18 cellular contexts compared by ENCODE assay signal in the genomic region with DNA sequence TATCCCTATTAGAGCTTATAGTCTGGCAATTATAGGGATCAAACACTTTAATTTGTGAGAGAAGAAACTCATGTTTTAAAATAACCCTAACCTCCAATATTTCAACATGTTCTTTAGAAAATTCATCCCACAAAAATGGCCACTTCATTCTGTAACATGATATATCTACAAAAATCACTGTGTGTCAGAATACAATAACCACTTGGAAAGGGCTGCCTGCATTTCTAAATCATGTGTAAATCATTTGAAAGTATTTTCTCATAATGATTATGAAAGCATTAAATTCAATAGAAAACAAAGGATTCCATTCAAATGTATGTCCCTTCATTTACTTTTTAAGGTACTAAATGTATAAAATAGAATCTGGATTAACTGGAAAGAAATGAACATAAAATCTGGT.
DNase-seq lines count a peak whose midpoint lies in the region; ATAC-seq and TF ChIP-seq lines count a peak whose summit lies in the region.
"Had no signal": no experiment of that assay in that cellular context is flagged by ENCODE, and none has a peak within 500 bp of the region (broad histone marks: within the 10 kb centered on the region; RNA-seq: fewer than 3 reads in every experiment).

No MANE protein-coding gene starts in this region.

- intact Hi-C loops in dorsolateral prefrontal cortex (cut with DNase I) = no loop called here

- no peaks in the 10 kb centered on the region for H3K9me3 Mint-ChIP-seq in HFFc6
- H3K9me3 Mint-ChIP-seq in mesothelial cell of epicardium = no peaks in the 10 kb centered on the region
- H3K9me3 Mint-ChIP-seq: immature natural killer cell; natural killer cell treated with Interleukin-12 subunit alpha and Interleukin-12 subunit beta and Interleukin-15 and Interleukin-18, amount 100 ng/mL, for 72 hours had no signal

- no peak for ATAC-seq in GM21825 (IDR thresholded peaks at IDR 0.05; ENCODE audit: unreplicated experiment)
- ATAC-seq: heart left ventricle; natural killer cell treated with Interleukin-12 subunit alpha and Interleukin-12 subunit beta and Interleukin-15 and Interleukin-18, amount 100 ng/mL, for 72 hours had no signal

- in situ Hi-C loops in astrocyte of the spinal cord (cut with HindIII; ENCODE audit: low sequenced_read_pairs) = no loop called here

- no peak overlapping the region for H3K27ac ChIP-seq in dorsolateral prefrontal cortex
- no peak overlapping the region for H3K27ac ChIP-seq in RWPE1
- H3K27ac ChIP-seq: heart left ventricle, prostate gland, SJSA1, thoracic aorta had no signal

- DNase-seq in AG09319 (ENCODE audit: extremely low read depth, low read depth) = peak; percentile 36
- peak; percentile 55 for DNase-seq in HFFc6
- DNase-seq in astrocyte of the spinal cord (ENCODE audit: low read depth, low spot score) = peak; percentile 62
- DNase-seq in foreskin melanocyte = peak; percentile 68
- DNase-seq in mesothelial cell of epicardium (ENCODE audit: low spot score in 2 of 2, unreplicated experiment in 2 of 2) = no peak
- no peak for DNase-seq in dorsolateral prefrontal cortex
- no peak for DNase-seq in RWPE1 (ENCODE audit: low spot score)
- DNase-seq: activated CD4-positive, CD25-positive, alpha-beta regulatory T cell treated with anti-CD3 and anti-CD28 coated beads, Interleukin-2, amount 50 U/mL, for 72 hours; H7; heart left ventricle; immature natural killer cell; NCI-H1436 treated with DMSO at 0.1 percent for 48 hours; NCI-H446 had no signal

- CTCF ChIA-PET in RWPE1 (lab: Yijun Ruan, JAX) = no interaction called here

- TF ChIP-seq CTCF in AG09319 (IDR thresholded peaks at IDR 0.05; ENCODE audit: low read depth, low read length) (no peak), HFFc6 (IDR thresholded peaks at IDR 0.05) (no peak), astrocyte of the spinal cord (IDR thresholded peaks at IDR 0.05; ENCODE audit: low read depth, low read length) (no peak), mesothelial cell of epicardium (IDR thresholded peaks at IDR 0.05; ENCODE audit: unreplicated experiment) (no peak), dorsolateral prefrontal cortex (IDR thresholded peaks at IDR 0.05 in 54 of 56, conservative IDR thresholded peaks at IDR 0.05 in 2 of 56; ENCODE audit: low read depth in 1 of 56, partially characterized antibody in 56 of 56) (no peak), RWPE1 (conservative IDR thresholded peaks at IDR 0.05; ENCODE audit: low read depth) (no peak)

- H3K4me3 Mint-ChIP-seq in HFFc6 = no peak overlapping the region; the same call in 1 of the 2 replicates
- no peak overlapping the region for H3K4me3 Mint-ChIP-seq in mesothelial cell of epicardium
- H3K4me3 Mint-ChIP-seq: immature natural killer cell; natural killer cell treated with Interleukin-12 subunit alpha and Interleukin-12 subunit beta and Interleukin-15 and Interleukin-18, amount 100 ng/mL, for 72 hours had no signal

- no peaks in the 10 kb centered on the region; the same call in 1 of the 2 replicates for H3K27me3 Mint-ChIP-seq in HFFc6 (ENCODE audit: insufficient read depth)
- H3K27me3 Mint-ChIP-seq in mesothelial cell of epicardium (ENCODE audit: low read depth) = no peaks in the 10 kb centered on the region

- H3K27ac Mint-ChIP-seq in HFFc6 = peak overlapping the region; percentile 80
- no peak overlapping the region for H3K27ac Mint-ChIP-seq in mesothelial cell of epicardium
- H3K27ac Mint-ChIP-seq: immature natural killer cell; natural killer cell treated with Interleukin-12 subunit alpha and Interleukin-12 subunit beta and Interleukin-15 and Interleukin-18, amount 100 ng/mL, for 72 hours had no signal

- H3K4me3 ChIP-seq in astrocyte of the spinal cord (ENCODE audit: low read depth, low read length) (no peak overlapping the region), dorsolateral prefrontal cortex (no peak overlapping the region)
- H3K4me3 ChIP-seq: heart left ventricle, prostate gland, SJSA1, thoracic aorta had no signal

- POLR2A ChIA-PET in RWPE1 (lab: Yijun Ruan, JAX; ENCODE audit: low non-redundant PET) = no interaction called here

- no peaks in the 10 kb centered on the region for H3K36me3 Mint-ChIP-seq in HFFc6 (ENCODE audit: low read depth)
- H3K36me3 Mint-ChIP-seq in mesothelial cell of epicardium = no peaks in the 10 kb centered on the region
- H3K36me3 Mint-ChIP-seq: immature natural killer cell; natural killer cell treated with Interleukin-12 subunit alpha and Interleukin-12 subunit beta and Interleukin-15 and Interleukin-18, amount 100 ng/mL, for 72 hours had no signal

- H3K4me1 Mint-ChIP-seq in HFFc6 (ENCODE audit: low read depth) = peaks cover 19% of the 10 kb centered on the region
- H3K4me1 Mint-ChIP-seq in mesothelial cell of epicardium = peaks cover 6% of the 10 kb centered on the region
- H3K4me1 Mint-ChIP-seq: immature natural killer cell had no signal

- peaks cover 0 to 6% (median 0%) of the 10 kb centered on the region in 45 donors for H3K27me3 ChIP-seq in dorsolateral prefrontal cortex
- H3K27me3 ChIP-seq: heart left ventricle, SJSA1 had no signal

Comparison
In these comparisons a context has a peak if more than half of its experiments do, and no peak if none do; other contexts are left out.
1. DNase-seq: peak in AG09319 (single experiment), HFFc6 (single experiment), astrocyte of the spinal cord (single experiment) and foreskin melanocyte (single experiment); none in mesothelial cell of epicardium (0 of 2), dorsolateral prefrontal cortex (0 of 10) and RWPE1 (single experiment).